Comparison of ENCODE assay signal across 25 cellular contexts in the genomic region with DNA sequence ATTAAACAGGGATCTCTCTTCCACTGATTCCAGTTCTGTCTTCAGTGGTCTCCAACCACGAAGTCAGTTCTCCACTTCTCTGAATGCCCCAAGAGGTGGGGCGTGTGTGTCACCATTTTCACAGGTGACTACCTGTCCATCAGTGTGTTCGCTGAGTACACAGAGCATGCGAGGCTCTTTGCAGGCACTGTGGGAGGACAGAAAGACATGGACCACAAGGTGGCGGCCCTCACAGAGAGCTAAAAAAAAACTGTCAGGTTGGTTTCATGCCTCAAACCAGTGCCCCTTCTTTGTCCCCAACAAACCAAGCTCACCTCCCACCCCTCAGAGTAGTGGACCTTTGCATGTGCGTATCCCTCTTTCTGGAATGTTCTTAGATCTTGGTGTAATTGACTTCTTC. TPM values are rescaled to one million over a fixed set of nuclear protein-coding genes. Genes with fewer than 3 reads are reported as not detected.
A peak's percentile ranks its signal among the peaks of the same experiment; 100 is the strongest.
DNase-seq lines count a peak whose midpoint lies in the region; ATAC-seq, FAIRE-seq and TF ChIP-seq lines count a peak whose summit lies in the region.
"Had no signal": no experiment of that assay in that cellular context is flagged by ENCODE, and none has a peak within 500 bp of the region (broad histone marks: within the 10 kb centered on the region; RNA-seq: fewer than 3 reads in every experiment).

No MANE protein-coding gene starts in this region.

- no peak overlapping the region for H3K9ac ChIP-seq in GM12878 (ENCODE audit: control insufficient read depth, insufficient read depth, low read length)
- H3K9ac ChIP-seq: KMS-11 had no signal

- no peaks in the 10 kb centered on the region for H4K20me1 ChIP-seq in GM12878 (ENCODE audit: control insufficient read depth, insufficient read depth)

- RAD21 ChIA-PET in GM12878 (lab: Charles Lee; ENCODE audit: unreplicated experiment) = interaction anchor here (0.8 to 1.5 kb wide), 3 partner anchors 46 to 171 kb away, joined by 3 to 6 read pairs (median 3); no protein-coding TSS in a partner anchor

- H2AFZ ChIP-seq in GM12878 (ENCODE audit: control insufficient read depth, low read depth, low read length) = no peak overlapping the region

- peak; percentile 31; the same call in 1 of the 2 replicates for TF ChIP-seq RAD21 in GM12878 (IDR thresholded peaks at IDR 0.05; ENCODE audit: insufficient read depth, low read depth, low read length)

- TF ChIP-seq POLR2A in GM12878 (IDR thresholded peaks at IDR 0.05; ENCODE audit: low read depth, low read length) = no peak

- no peaks in the 10 kb centered on the region for H3K79me2 ChIP-seq in GM12878 (ENCODE audit: control insufficient read depth, insufficient read depth, low read length)

- H3K36me3 ChIP-seq in cardiac muscle cell = no peaks in the 10 kb centered on the region
- no peaks in the 10 kb centered on the region for H3K36me3 ChIP-seq in GM12878 (ENCODE audit: control insufficient read depth in 2 of 2, insufficient read depth in 2 of 2, low read length in 1 of 2)
- no peaks in the 10 kb centered on the region for H3K36me3 ChIP-seq in thoracic aorta
- H3K36me3 ChIP-seq: gastrocnemius medialis, thyroid gland had no signal

- in situ Hi-C loops in GM12878 (cut with MboI) = no loop called here

- POLR2A ChIA-PET in GM12878 (lab: Charles Lee) = no interaction called here

- no peak for ATAC-seq in Right ventricle myocardium inferior
- ATAC-seq in GM12878 = peak; percentile 56
- ATAC-seq in thoracic aorta (ENCODE audit: insufficient number of reproducible peaks, low FRiP score, low read depth) = no peak
- no peak for ATAC-seq in HG02798 (IDR thresholded peaks at IDR 0.05; ENCODE audit: poor library complexity, unreplicated experiment)
- ATAC-seq: CD8-positive, alpha-beta T cell; gastrocnemius medialis had no signal

- no peak overlapping the region for H3K4me3 ChIP-seq in cardiac muscle cell
- H3K4me3 ChIP-seq in Jurkat, Clone E6-1 (ENCODE audit: low read length) = no peak overlapping the region
- H3K4me3 ChIP-seq in GM12878 = no peak overlapping the region
- no peak overlapping the region for H3K4me3 ChIP-seq in thoracic aorta
- H3K4me3 ChIP-seq: gastrocnemius medialis, thyroid gland had no signal

- WGBS in GM12878 (ENCODE audit: insufficient coverage, insufficient replicate concordance, low lambda C conversion rate, missing lambda C conversion rate) = 30% methylated on average over 6 of the region's 6 CpGs

- CTCF ChIA-PET in GM12878 (lab: Yijun Ruan, JAX) = interaction anchor here (0.9 to 3.8 kb wide), 13 partner anchors 9 to 355 kb away, joined by 3 to 14 read pairs (median 4); no protein-coding TSS in a partner anchor

- peaks cover 5% of the 10 kb centered on the region for H3K4me1 ChIP-seq in cardiac muscle cell (ENCODE audit: low read depth)
- no peaks in the 10 kb centered on the region for H3K4me1 ChIP-seq in GM12878 (ENCODE audit: control insufficient read depth, insufficient read depth, low read length)
- H3K4me1 ChIP-seq in thoracic aorta (ENCODE audit: control insufficient read depth in 1 of 2, low read depth in 2 of 2) = peaks cover 36 to 96% of the 10 kb centered on the region in 2 donors
- H3K4me1 ChIP-seq: thyroid gland had no signal

- no peak overlapping the region for H3K4me2 ChIP-seq in GM12878 (ENCODE audit: control insufficient read depth, insufficient read depth)
- H3K4me2 ChIP-seq: KMS-11 had no signal

- no TSS peak for BruUV-seq in GM12878 (replicated peaks; lab: Mats Ljungman, UMichigan)

- no peak for DNase-seq in cardiac muscle cell (ENCODE audit: low read depth in 1 of 2, low spot score in 1 of 2)
- DNase-seq in Right ventricle myocardium inferior (ENCODE audit: missing footprints) = no peak
- peak; percentile 7 for DNase-seq in Jurkat, Clone E6-1 (ENCODE audit: low read depth, low spot score)
- no peak for DNase-seq in GM12878 (ENCODE audit: low read depth, low spot score)
- DNase-seq in thoracic aorta (ENCODE audit: low spot score) = no peak
- no peak for DNase-seq in medulla oblongata (ENCODE audit: extremely low spot score)
- no peak for DNase-seq in GM19238 (ENCODE audit: insufficient read length, low spot score)
- DNase-seq: activated CD4-positive, alpha-beta T cell treated with anti-CD3 and anti-CD28 coated beads for 1 hour; AML-193; CD8-positive, alpha-beta T cell; effector CD8-positive, alpha-beta T cell; gastrocnemius medialis; kidney; mammary epithelial cell; NCI-H1048; NCI-H1930; NCI-H345; SIG-M5; stimulated activated CD4-positive, alpha-beta T cell treated with anti-CD3 and anti-CD28 coated beads, Interleukin-4, amount 100 ng/mL, for 24 hours; stimulated activated naive CD4-positive, alpha-beta T cell treated with Interleukin-2 at 50 U/mL for 16 hours; thyroid gland had no signal

- H3K9me3 ChIP-seq in cardiac muscle cell (ENCODE audit: low read depth) = no peaks in the 10 kb centered on the region
- H3K9me3 ChIP-seq in GM12878 (replicated peaks; ENCODE audit: control insufficient read depth, insufficient read depth, low read length) = peaks cover 4% of the 10 kb centered on the region; the same call in 2 of the 3 replicates
- H3K9me3 ChIP-seq in thoracic aorta = no peaks in the 10 kb centered on the region
- H3K9me3 ChIP-seq: gastrocnemius medialis, thyroid gland had no signal

- intact Hi-C loops in Right ventricle myocardium inferior (cut with DNase I) = no loop called here
- intact Hi-C loops in GM12878 (cut with micrococcal nuclease; ENCODE audit: unreplicated experiment) = no loop called here

- SMC1A ChIA-PET in GM12878 (lab: Charles Lee; ENCODE audit: uncharacterized antibody, unreplicated experiment) = interaction anchor here (0.6 to 2.4 kb wide), 8 partner anchors 9 to 374 kb away, joined by 3 to 8 read pairs (median 4); no protein-coding TSS in a partner anchor

- H3K27ac ChIP-seq in cardiac muscle cell (no peak overlapping the region), GM12878 (ENCODE audit: control insufficient read depth, insufficient read depth) (no peak overlapping the region), thoracic aorta (peak overlapping the region; percentile 81 to 87)
- H3K27ac ChIP-seq: 22Rv1, KMS-11, thyroid gland had no signal

- FAIRE-seq in GM12878 (lab: Jason Lieb, UNC) = no peak
- FAIRE-seq: astrocyte, kidney had no signal

- H3K27me3 ChIP-seq in cardiac muscle cell (no peaks in the 10 kb centered on the region), GM12878 (replicated peaks in 1 of 2; ENCODE audit: control insufficient read depth in 2 of 2, insufficient read depth in 2 of 2, low read length in 1 of 2) (peaks cover 0 to 5% of the 10 kb centered on the region in 2 experiments; a peak in 1 of 4 replicates), thoracic aorta (replicated peaks; ENCODE audit: insufficient read depth) (no peaks in the 10 kb centered on the region)
- H3K27me3 ChIP-seq: gastrocnemius medialis, thyroid gland had no signal

- TF ChIP-seq CTCF in cardiac muscle cell (IDR thresholded peaks at IDR 0.05; ENCODE audit: low read depth, low read length) (peak; percentile 2), GM12878 (IDR thresholded peaks at IDR 0.05 in 2 of 3, conservative IDR thresholded peaks at IDR 0.05 in 1 of 3; ENCODE audit: control insufficient read depth in 2 of 3, extremely low read depth in 1 of 3, insufficient read depth in 1 of 3, low read depth in 3 of 3, low read length in 3 of 3) (peak; percentile 13 to 33 (median 30); a peak in 4 of 6 replicates), thoracic aorta (IDR thresholded peaks at IDR 0.05) (no peak)

- no peak for TF ChIP-seq EP300 in GM12878 (IDR thresholded peaks at IDR 0.05; ENCODE audit: borderline replicate concordance in 1 of 2, control insufficient read depth in 1 of 2, low read depth in 2 of 2, low read length in 2 of 2)

TF ChIP-seq in GM12878, 131 proteins besides CTCF, POLR2A, EP300 and RAD21 (continues in another document):
- TF ChIP-seq, protein P1, sequence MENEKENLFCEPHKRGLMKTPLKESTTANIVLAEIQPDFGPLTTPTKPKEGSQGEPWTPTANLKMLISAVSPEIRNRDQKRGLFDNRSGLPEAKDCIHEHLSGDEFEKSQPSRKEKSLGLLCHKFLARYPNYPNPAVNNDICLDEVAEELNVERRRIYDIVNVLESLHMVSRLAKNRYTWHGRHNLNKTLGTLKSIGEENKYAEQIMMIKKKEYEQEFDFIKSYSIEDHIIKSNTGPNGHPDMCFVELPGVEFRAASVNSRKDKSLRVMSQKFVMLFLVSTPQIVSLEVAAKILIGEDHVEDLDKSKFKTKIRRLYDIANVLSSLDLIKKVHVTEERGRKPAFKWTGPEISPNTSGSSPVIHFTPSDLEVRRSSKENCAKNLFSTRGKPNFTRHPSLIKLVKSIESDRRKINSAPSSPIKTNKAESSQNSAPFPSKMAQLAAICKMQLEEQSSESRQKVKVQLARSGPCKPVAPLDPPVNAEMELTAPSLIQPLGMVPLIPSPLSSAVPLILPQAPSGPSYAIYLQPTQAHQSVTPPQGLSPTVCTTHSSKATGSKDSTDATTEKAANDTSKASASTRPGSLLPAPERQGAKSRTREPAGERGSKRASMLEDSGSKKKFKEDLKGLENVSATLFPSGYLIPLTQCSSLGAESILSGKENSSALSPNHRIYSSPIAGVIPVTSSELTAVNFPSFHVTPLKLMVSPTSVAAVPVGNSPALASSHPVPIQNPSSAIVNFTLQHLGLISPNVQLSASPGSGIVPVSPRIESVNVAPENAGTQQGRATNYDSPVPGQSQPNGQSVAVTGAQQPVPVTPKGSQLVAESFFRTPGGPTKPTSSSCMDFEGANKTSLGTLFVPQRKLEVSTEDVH (IDR thresholded peaks at IDR 0.05; ENCODE audit: low read depth, partially characterized antibody) = no peak

RNA-seq across cellular contexts. Expression of a gene that starts 13.8 kb away (rescaled TPM):
- 40.9 and 47.5 TPM in 2 replicates for total RNA-seq in cardiac muscle cell
- polyA plus RNA-seq in cardiac muscle cell = 146 and 151 TPM in 2 replicates
- total RNA-seq in Right ventricle myocardium inferior = 110 TPM
- not detected for polyA plus RNA-seq in Jurkat, Clone E6-1 (2012; ENCODE audit: insufficient read depth, insufficient read length)
- 0.95 and 1.0 TPM in 2 replicates for total RNA-seq in GM12878 (2013; cell fraction: nucleolus; rRNA removed)
- total RNA-seq in GM12878 (2014; rRNA removed) = 3.2 and 3.4 TPM in 2 replicates
- total RNA-seq in GM12878 (2014; rRNA removed; fragmentation: Illumina TruSeq; extraction: Trizol) = 2.6 and 2.9 TPM in 2 replicates
- 5.7 and 5.8 TPM in 2 replicates for total RNA-seq in GM12878 (2021)
- 1.9 TPM for polyA plus RNA-seq in GM12878 (2011; ENCODE audit: low read depth)
- polyA plus RNA-seq in GM12878 (2011; rRNA removed) = 0.20 and 0.41 TPM in 2 replicates
- polyA plus RNA-seq in GM12878 (2011; cell fraction: cytosol; rRNA removed) = 0.15 and 0.33 TPM in 2 replicates
- 0.26 and 0.31 TPM in 2 replicates for polyA plus RNA-seq in GM12878 (2011; cell fraction: nucleus; rRNA removed)
- 0.80 and 0.93 TPM in 2 replicates for polyA plus RNA-seq in GM12878 (2012)
- 2.9 and 3.6 TPM in 2 replicates for polyA plus RNA-seq in GM12878 (2014; fragmentation: Illumina TruSeq; extraction: Trizol)
- 1 to 10 TPM; 4.4 to 6.1 TPM for polyA plus RNA-seq in GM12878 (2014; fragmentation: Nextera tagmentation; extraction: Ambion mirVana)
- 2.9 and 3.1 TPM in 2 replicates for polyA plus RNA-seq in GM12878 (2014; rRNA removed)
- 10 to 100 TPM in 1 of 2 experiments, 1 to 10 TPM in 1; 8.9 to 10.4 TPM for polyA plus RNA-seq in GM12878 (2016; fragmentation: Nextera tagmentation; extraction: Ambion mirVana)
- 0.41 and 0.51 TPM in 2 replicates for polyA minus RNA-seq in GM12878 (2011; rRNA and poly(A)+ RNA removed)
- polyA minus RNA-seq in GM12878 (2011; cell fraction: cytosol; rRNA and poly(A)+ RNA removed) = 0.53 and 0.83 TPM in 2 replicates
- 0.12 and 0.29 TPM in 2 replicates for polyA minus RNA-seq in GM12878 (2011; cell fraction: nucleus; rRNA and poly(A)+ RNA removed)
- 100 to 1,000 TPM in 1 of 2 donors, 10 to 100 TPM in 1; 84.7 to 110 TPM for total RNA-seq in thoracic aorta
- total RNA-seq: CD8-positive, alpha-beta T cell had no signal

Comparison
In these comparisons a context has a peak if more than half of its experiments do, and no peak if none do; other contexts are left out.
1. H3K27ac ChIP-seq: peak in thoracic aorta (2 of 2); none in cardiac muscle cell (single experiment) and GM12878 (single experiment).